ENCODE assay signal across 9 cellular contexts in the genomic region with DNA sequence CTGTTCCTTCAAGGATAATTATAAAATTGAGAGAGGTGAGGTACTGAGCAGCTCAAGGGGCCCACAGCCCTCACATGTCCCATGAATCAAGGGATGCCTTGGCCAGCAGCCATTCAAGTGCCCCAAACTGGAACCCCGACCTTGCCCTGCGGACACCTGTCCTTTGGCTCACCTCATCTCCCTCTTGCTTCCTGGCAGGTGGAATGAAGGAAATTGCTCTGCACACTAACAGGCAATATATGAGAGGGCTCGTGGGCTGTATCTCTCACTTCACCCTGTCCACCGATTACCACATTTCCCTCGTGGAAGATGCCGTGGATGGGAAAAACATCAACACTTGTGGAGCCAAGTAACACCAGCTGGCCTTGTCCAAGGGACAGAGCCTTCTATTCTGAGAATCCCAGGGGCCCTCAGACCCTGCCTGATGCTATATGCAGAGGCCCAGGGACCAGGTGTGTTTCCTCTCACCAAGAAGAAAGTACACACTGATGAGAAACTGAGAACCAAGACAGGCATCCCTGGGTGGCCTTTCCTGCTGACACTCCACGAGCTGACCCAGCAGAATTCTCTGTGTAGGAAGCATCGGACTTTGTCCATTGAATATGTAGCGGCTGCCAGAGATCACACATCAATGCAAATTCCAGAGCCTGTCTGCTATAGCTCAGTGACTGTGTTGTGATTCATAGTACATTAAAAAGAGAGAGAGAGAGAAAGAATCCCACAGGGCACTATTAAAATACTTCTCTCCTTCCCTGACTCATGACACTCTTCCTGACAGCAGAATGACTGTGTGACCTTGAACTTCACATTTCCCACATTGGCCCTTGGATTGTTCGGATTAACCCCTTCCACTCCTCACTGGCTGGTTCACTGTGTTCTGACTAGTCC.
DNase-seq lines count a peak whose midpoint lies in the region; ATAC-seq and TF ChIP-seq lines count a peak whose summit lies in the region.
"Had no signal": no experiment of that assay in that cellular context is flagged by ENCODE, and none has a peak within 500 bp of the region (broad histone marks: within the 10 kb centered on the region; RNA-seq: fewer than 3 reads in every experiment).

No MANE protein-coding gene starts in this region.

- WGBS in sigmoid colon, 2 donors, result 46 to 60% methylated on average over 10 of the region's 10 CpGs

- no peak overlapping the region for H3K4me3 ChIP-seq in sigmoid colon

- H3K36me3 ChIP-seq in sigmoid colon, result no peaks in the 10 kb centered on the region

- no peak for TF ChIP-seq POLR2A in sigmoid colon (IDR thresholded peaks at IDR 0.05)

- H3K27me3 ChIP-seq in sigmoid colon, result no peaks in the 10 kb centered on the region

- DNase-seq in Daoy (ENCODE audit: low read depth), result peak; percentile 81
- DNase-seq in T1000 (lab: John Stamatoyannopoulos, UW), result peak; percentile 60
- peak; percentile 90 for DNase-seq in glomerular visceral epithelial cell (ENCODE audit: extremely low spot score)
- peak; percentile 74 for DNase-seq in sigmoid colon
- DNase-seq in NCI-H146 (lab: John Stamatoyannopoulos, UW), result no peak
- no peak for DNase-seq in SHP77 (lab: John Stamatoyannopoulos, UW)
- DNase-seq in KBM-7, result no peak
- DNase-seq: amygdala had no signal

- intact Hi-C loops in sigmoid colon (cut with DNase I), result no loop called here

- no peak for TF ChIP-seq CTCF in sigmoid colon (IDR thresholded peaks at IDR 0.05)

- in situ Hi-C loops in KBM-7 (cut with MboI; ENCODE audit: low pct_unique_long_range_greater_than_20kb, low sequenced_read_pairs), result no loop called here

- H3K4me1 ChIP-seq in sigmoid colon, result peaks cover 0 to 60% (median 54%) of the 10 kb centered on the region in 4 donors

- no peak for TF ChIP-seq EP300 in sigmoid colon (IDR thresholded peaks at IDR 0.05)

- ATAC-seq in HG03432 (IDR thresholded peaks at IDR 0.05; ENCODE audit: unreplicated experiment), result no peak

- H3K27ac ChIP-seq in sigmoid colon, result peak overlapping the region; percentile 63 to 81 (median 73)

- no peaks in the 10 kb centered on the region for H3K9me3 ChIP-seq in sigmoid colon

Comparison
In these comparisons a context has a peak if more than half of its experiments do, and no peak if none do; other contexts are left out.
1. DNase-seq: peak in Daoy (single experiment), T1000 (single experiment), glomerular visceral epithelial cell (single experiment) and sigmoid colon (single experiment); none in NCI-H146 (single experiment), SHP77 (0 of 2) and KBM-7 (single experiment).